ENCODE assay signal across 8 cellular contexts in the genomic region with DNA sequence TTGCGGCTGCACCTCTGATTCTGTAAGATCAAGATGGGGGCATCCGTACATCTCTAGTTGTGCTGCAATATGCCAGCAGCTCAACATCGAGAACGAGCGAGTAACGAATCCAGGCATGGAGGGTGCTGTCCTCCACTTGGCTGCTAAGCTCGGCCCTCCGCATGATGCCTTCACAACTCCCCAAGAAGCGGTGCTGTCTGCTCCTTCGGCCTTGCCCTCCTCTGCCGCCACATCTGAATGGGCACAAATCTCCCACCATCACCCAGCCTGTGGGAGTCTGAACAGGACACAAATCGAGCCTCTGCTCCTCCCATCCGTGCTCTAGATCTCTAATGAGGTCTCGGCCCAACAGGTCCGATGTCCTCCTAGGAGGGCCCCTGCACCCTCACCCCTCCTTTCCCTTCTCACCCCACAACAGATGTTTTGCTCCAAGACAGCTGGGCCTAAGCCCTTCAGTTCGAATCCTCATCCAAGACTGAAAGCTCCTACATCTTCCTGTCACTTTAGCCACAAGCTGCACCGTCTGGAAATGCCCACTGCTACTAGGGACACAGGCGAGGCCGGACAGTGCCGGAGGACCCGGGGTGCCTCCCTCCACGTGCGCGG.
DNase-seq lines count a peak whose midpoint lies in the region; ATAC-seq and TF ChIP-seq lines count a peak whose summit lies in the region.

No MANE protein-coding gene starts in this region.

- H3K36me3 ChIP-seq in gastrocnemius medialis, result no peaks in the 10 kb centered on the region

- in situ Hi-C loops in gastrocnemius medialis (cut with MboI; ENCODE audit: low sequenced_read_pairs in 4 of 4), result loop anchor here in 2 of 4 donors (10.0 kb wide), 1 partner anchor 233 kb away; a partner anchor contains a TSS

- H3K4me1 ChIP-seq in foreskin keratinocyte (peaks cover 7% of the 10 kb centered on the region), gastrocnemius medialis (peaks cover 10 to 11% of the 10 kb centered on the region in 2 donors)

- peak; percentile 39 for DNase-seq in NCI-H748 (lab: John Stamatoyannopoulos, UW; ENCODE audit: unreplicated experiment)
- DNase-seq in NCI-H748 treated with DMSO at 0.1 percent for 48 hours (lab: John Stamatoyannopoulos, UW), result no peak
- no peak for DNase-seq in T-helper 2 cell treated with Interferon-gamma antibody and Interleukin-4, amounts not matched to agents 5 μg/mL and 100 μg/mL, for 36 hours (ENCODE audit: low spot score)
- DNase-seq in foreskin keratinocyte, result peak in 1 of 2 donors; percentile 1
- DNase-seq in gastrocnemius medialis, result no peak
- no peak for DNase-seq in NCI-H774 (lab: John Stamatoyannopoulos, UW)
- DNase-seq in dermis blood vessel endothelial cell, result no peak

- H3K9me3 ChIP-seq in gastrocnemius medialis, result no peaks in the 10 kb centered on the region

- peak overlapping the region; percentile 9 for H3K27ac ChIP-seq in foreskin keratinocyte
- peak overlapping the region in 1 of 4 donors; percentile 78 for H3K27ac ChIP-seq in gastrocnemius medialis

- H3K36me3 Mint-ChIP-seq in T-helper 2 cell treated with Interferon-gamma antibody and Interleukin-4, amounts not matched to agents 5 μg/mL and 100 μg/mL, for 36 hours (ENCODE audit: low read depth), result peaks cover 48% of the 10 kb centered on the region

- H3K4me3 ChIP-seq in gastrocnemius medialis, result peak overlapping the region; percentile 68 to 92 (median 80)

- peak; percentile 2 for ATAC-seq in foreskin keratinocyte
- no peak for ATAC-seq in gastrocnemius medialis
- no peak for ATAC-seq in HG03097 (IDR thresholded peaks at IDR 0.05; ENCODE audit: low FRiP score, unreplicated experiment)

- H3K27me3 ChIP-seq in foreskin keratinocyte (no peaks in the 10 kb centered on the region), gastrocnemius medialis (no peaks in the 10 kb centered on the region)

- peak overlapping the region; percentile 97 for H3K4me3 Mint-ChIP-seq in T-helper 2 cell treated with Interferon-gamma antibody and Interleukin-4, amounts not matched to agents 5 μg/mL and 100 μg/mL, for 36 hours

- H3K27me3 Mint-ChIP-seq in T-helper 2 cell treated with Interferon-gamma antibody and Interleukin-4, amounts not matched to agents 5 μg/mL and 100 μg/mL, for 36 hours (ENCODE audit: low read depth), result no peaks in the 10 kb centered on the region

- H3K4me1 Mint-ChIP-seq in T-helper 2 cell treated with Interferon-gamma antibody and Interleukin-4, amounts not matched to agents 5 μg/mL and 100 μg/mL, for 36 hours (ENCODE audit: low read depth), result peaks cover 29% of the 10 kb centered on the region

- H3K27ac Mint-ChIP-seq in T-helper 2 cell treated with Interferon-gamma antibody and Interleukin-4, amounts not matched to agents 5 μg/mL and 100 μg/mL, for 36 hours, result peak overlapping the region; percentile 97

- TF ChIP-seq CTCF in foreskin keratinocyte (conservative IDR thresholded peaks at IDR 0.05) (no peak), gastrocnemius medialis (IDR thresholded peaks at IDR 0.05 in 4 of 5, conservative IDR thresholded peaks at IDR 0.05 in 1 of 5) (no peak)

- peaks cover 29% of the 10 kb centered on the region for H3K9me3 Mint-ChIP-seq in T-helper 2 cell treated with Interferon-gamma antibody and Interleukin-4, amounts not matched to agents 5 μg/mL and 100 μg/mL, for 36 hours

- intact Hi-C loops in gastrocnemius medialis (cut with DNase I; ENCODE audit: low total_unique reads), result loop anchor here (5.0 kb wide), 1 partner anchor 231 kb away; a partner anchor contains a TSS

- TF ChIP-seq POLR2A in gastrocnemius medialis (IDR thresholded peaks at IDR 0.05), result no peak
